Comparison of ENCODE assay signal across 1 cellular context in the genomic region with DNA sequence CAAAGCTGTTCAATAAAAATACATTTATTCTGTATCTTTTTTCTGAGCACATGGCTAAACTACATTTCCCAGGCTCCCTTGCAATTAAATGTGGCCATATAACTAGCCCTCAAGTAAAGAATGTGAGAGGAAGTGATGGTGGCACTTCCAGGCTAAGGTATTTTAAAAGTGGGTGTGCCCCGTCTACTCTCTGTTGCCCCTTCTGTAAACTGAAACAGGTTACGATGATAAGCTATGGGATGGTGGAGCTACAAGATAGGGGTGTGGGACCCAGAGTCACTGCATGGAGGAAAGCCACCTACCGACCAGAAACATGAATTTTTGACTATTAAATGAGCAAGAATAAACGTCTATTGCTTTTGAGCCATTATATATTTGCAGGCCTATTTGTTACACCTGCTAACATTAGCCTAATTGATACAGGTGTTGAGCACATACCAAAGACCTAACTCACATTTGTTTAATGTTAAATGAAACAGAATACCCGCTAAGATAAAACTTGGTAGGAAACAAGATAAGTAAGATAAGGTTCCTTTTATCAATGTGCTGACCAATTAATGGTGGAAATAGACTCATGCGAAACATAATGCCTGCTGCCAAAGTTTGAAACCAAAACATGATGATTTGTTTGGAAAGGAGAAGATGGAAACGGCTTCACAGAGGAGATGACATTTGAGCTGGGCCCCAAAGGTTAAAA.
TF ChIP-seq lines count a peak whose summit lies in the region.

No MANE protein-coding gene starts in this region.

TF ChIP-seq in HEK293, 187 proteins besides CTCF, POLR2A, EP300 and RAD21 (continued from another document):
- TF ChIP-seq, protein P1, sequence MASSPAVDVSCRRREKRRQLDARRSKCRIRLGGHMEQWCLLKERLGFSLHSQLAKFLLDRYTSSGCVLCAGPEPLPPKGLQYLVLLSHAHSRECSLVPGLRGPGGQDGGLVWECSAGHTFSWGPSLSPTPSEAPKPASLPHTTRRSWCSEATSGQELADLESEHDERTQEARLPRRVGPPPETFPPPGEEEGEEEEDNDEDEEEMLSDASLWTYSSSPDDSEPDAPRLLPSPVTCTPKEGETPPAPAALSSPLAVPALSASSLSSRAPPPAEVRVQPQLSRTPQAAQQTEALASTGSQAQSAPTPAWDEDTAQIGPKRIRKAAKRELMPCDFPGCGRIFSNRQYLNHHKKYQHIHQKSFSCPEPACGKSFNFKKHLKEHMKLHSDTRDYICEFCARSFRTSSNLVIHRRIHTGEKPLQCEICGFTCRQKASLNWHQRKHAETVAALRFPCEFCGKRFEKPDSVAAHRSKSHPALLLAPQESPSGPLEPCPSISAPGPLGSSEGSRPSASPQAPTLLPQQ (tag by site-specific recombination; IDR thresholded peaks at IDR 0.05), result peak; percentile 65
- TF ChIP-seq ZNF19 (tag by site-specific recombination; IDR thresholded peaks at IDR 0.05; ENCODE audit: low read depth) (no peak), RBAK (tag by site-specific recombination; IDR thresholded peaks at IDR 0.05) (0 out of 2 replicates have a peak, but pooled peaks have one; percentile 21), ZNF830 (tag by site-specific recombination; IDR thresholded peaks at IDR 0.05; ENCODE audit: low read depth) (no peak), KLF1 (tag by site-specific recombination; IDR thresholded peaks at IDR 0.05) (peak; percentile 43; the same call in 1 of the 2 replicates), KLF10 (tag by site-specific recombination; IDR thresholded peaks at IDR 0.05) (peak; percentile 72; the same call in 1 of the 2 replicates), ZBTB20 (tag by site-specific recombination; IDR thresholded peaks at IDR 0.05) (peak; percentile 52; the same call in 1 of the 2 replicates), ZNF214 (tag by site-specific recombination; IDR thresholded peaks at IDR 0.05; ENCODE audit: borderline replicate concordance) (no peak)
